Comparison of ENCODE assay signal across 23 cellular contexts in the genomic region with DNA sequence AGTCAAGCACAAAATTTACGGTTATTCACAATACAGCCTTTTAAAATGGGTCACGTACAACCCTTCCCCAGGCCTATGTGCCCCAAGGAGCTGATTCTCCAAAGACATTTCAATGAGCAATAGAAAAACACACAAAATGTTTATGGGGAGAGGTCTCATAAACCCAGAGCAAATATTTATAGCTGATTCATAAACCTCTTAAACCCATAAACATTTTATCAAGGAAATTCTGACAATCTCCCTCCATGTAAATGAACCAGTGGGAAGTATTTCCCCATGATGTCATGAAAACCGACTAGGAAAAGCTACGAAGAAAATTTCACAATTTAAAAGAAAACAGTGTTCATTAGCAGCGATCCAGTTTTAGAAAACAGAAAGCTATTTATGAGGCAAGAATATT. TPM values are rescaled to one million over a fixed set of nuclear protein-coding genes. Genes with fewer than 3 reads are reported as not detected.
DNase-seq lines count a peak whose midpoint lies in the region; ATAC-seq and TF ChIP-seq lines count a peak whose summit lies in the region.
"Had no signal": no experiment of that assay in that cellular context is flagged by ENCODE, and none has a peak within 500 bp of the region (broad histone marks: within the 10 kb centered on the region; RNA-seq: fewer than 3 reads in every experiment).

No MANE protein-coding gene starts in this region.

- H3K4me1 ChIP-seq in vagina (peaks cover 20% of the 10 kb centered on the region), right atrium auricular region (no peaks in the 10 kb centered on the region)

- DNase-seq in natural killer cell (no peak), islet precursor cell (peak; percentile 5), vagina (ENCODE audit: extremely low spot score in 2 of 2) (no peak), right atrium auricular region (ENCODE audit: low spot score) (no peak), NCI-H446 (lab: John Stamatoyannopoulos, UW) (no peak)
- no peak for DNase-seq in natural killer cell treated with Interleukin-12 subunit alpha and Interleukin-12 subunit beta and Interleukin-15 and Interleukin-18, amount 100 ng/mL, for 72 hours (ENCODE audit: low spot score)
- DNase-seq in activated T-helper 2 cell treated with anti-CD3 and anti-CD28 coated beads, Interferon-gamma antibody, Interleukin-2, Interleukin-4, amounts not matched to agents 10 μg/mL and 5 μg/mL and 100 μg/mL, durations not matched to agents 14 hours and 24 hours and 36 hours (ENCODE audit: low spot score), result no peak
- DNase-seq: 8988T; AML-193; CD8-positive, alpha-beta T cell; DMS153; GM23248; H9; NCI-H1105; NCI-H2029 treated with DMSO at 0.1 percent for 48 hours; NCI-H2171; NCI-H345; NCI-H526 treated with DMSO at 0.1 percent for 48 hours; OCI-M1; Right ventricle myocardium superior had no signal

- ATAC-seq in natural killer cell (no peak), HG02610 (IDR thresholded peaks at IDR 0.05; ENCODE audit: unreplicated experiment) (no peak)
- no peak for ATAC-seq in natural killer cell treated with Interleukin-12 subunit alpha and Interleukin-12 subunit beta and Interleukin-15 and Interleukin-18, amount 100 ng/mL, for 72 hours
- ATAC-seq: CD8-positive, alpha-beta T cell had no signal

- no peak overlapping the region for H3K4me3 ChIP-seq in vagina
- no peak overlapping the region for H3K4me3 ChIP-seq in right atrium auricular region
- H3K4me3 ChIP-seq: GM23248 had no signal

- TF ChIP-seq CTCF in natural killer cell (IDR thresholded peaks at IDR 0.05) (no peak), vagina (IDR thresholded peaks at IDR 0.05) (no peak), right atrium auricular region (IDR thresholded peaks at IDR 0.05) (no peak)

- H3K27me3 ChIP-seq in vagina (no peaks in the 10 kb centered on the region), right atrium auricular region (no peaks in the 10 kb centered on the region)

- no peaks in the 10 kb centered on the region for H3K27me3 Mint-ChIP-seq in natural killer cell (ENCODE audit: low read depth in 2 of 2)
- H3K27me3 Mint-ChIP-seq in natural killer cell treated with Interleukin-12 subunit alpha and Interleukin-12 subunit beta and Interleukin-15 and Interleukin-18, amount 100 ng/mL, for 72 hours, result no peaks in the 10 kb centered on the region
- H3K27me3 Mint-ChIP-seq in activated T-helper 2 cell treated with anti-CD3 and anti-CD28 coated beads, Interferon-gamma antibody, Interleukin-2, Interleukin-4, amounts not matched to agents 10 μg/mL and 5 μg/mL and 100 μg/mL, durations not matched to agents 14 hours and 24 hours and 36 hours (ENCODE audit: low read depth), result no peaks in the 10 kb centered on the region

- H3K4me1 Mint-ChIP-seq in natural killer cell, result peaks cover 45 to 55% of the 10 kb centered on the region in 2 donors
- peaks cover 14 to 50% of the 10 kb centered on the region in 2 donors for H3K4me1 Mint-ChIP-seq in natural killer cell treated with Interleukin-12 subunit alpha and Interleukin-12 subunit beta and Interleukin-15 and Interleukin-18, amount 100 ng/mL, for 72 hours (ENCODE audit: low read depth in 2 of 2)
- H3K4me1 Mint-ChIP-seq in activated T-helper 2 cell treated with anti-CD3 and anti-CD28 coated beads, Interferon-gamma antibody, Interleukin-2, Interleukin-4, amounts not matched to agents 10 μg/mL and 5 μg/mL and 100 μg/mL, durations not matched to agents 14 hours and 24 hours and 36 hours (ENCODE audit: low read depth), result peaks cover 7% of the 10 kb centered on the region
- H3K4me1 Mint-ChIP-seq: H9 had no signal

- no peak for TF ChIP-seq POLR2A in vagina (IDR thresholded peaks at IDR 0.05)

- no peak overlapping the region for H3K4me3 Mint-ChIP-seq in natural killer cell
- no peak overlapping the region for H3K4me3 Mint-ChIP-seq in natural killer cell treated with Interleukin-12 subunit alpha and Interleukin-12 subunit beta and Interleukin-15 and Interleukin-18, amount 100 ng/mL, for 72 hours
- no peak overlapping the region for H3K4me3 Mint-ChIP-seq in activated T-helper 2 cell treated with anti-CD3 and anti-CD28 coated beads, Interferon-gamma antibody, Interleukin-2, Interleukin-4, amounts not matched to agents 10 μg/mL and 5 μg/mL and 100 μg/mL, durations not matched to agents 14 hours and 24 hours and 36 hours (ENCODE audit: low read depth)
- H3K4me3 Mint-ChIP-seq: CD8-positive, alpha-beta T cell; H9 had no signal

- intact Hi-C loops in natural killer cell (cut with micrococcal nuclease), result no loop called here
- intact Hi-C loops in activated T-helper 2 cell treated with anti-CD3 and anti-CD28 coated beads, Interferon-gamma antibody, Interleukin-2, Interleukin-4, amounts not matched to agents 10 μg/mL and 5 μg/mL and 100 μg/mL, durations not matched to agents 14 hours and 24 hours and 36 hours (cut with micrococcal nuclease), result no loop called here
- intact Hi-C loops in vagina (cut with DNase I), result no loop called here

- H3K36me3 ChIP-seq in vagina (peaks cover 0 to 2% of the 10 kb centered on the region in 2 donors), right atrium auricular region (no peaks in the 10 kb centered on the region)

- peak overlapping the region; percentile 27 for H3K27ac ChIP-seq in vagina
- H3K27ac ChIP-seq in right atrium auricular region, result no peak overlapping the region
- H3K27ac ChIP-seq: GM23248 had no signal

- H3K9me3 ChIP-seq in vagina (no peaks in the 10 kb centered on the region), right atrium auricular region (no peaks in the 10 kb centered on the region)

- peak overlapping the region; percentile 24 to 77 for H3K27ac Mint-ChIP-seq in natural killer cell
- H3K27ac Mint-ChIP-seq in natural killer cell treated with Interleukin-12 subunit alpha and Interleukin-12 subunit beta and Interleukin-15 and Interleukin-18, amount 100 ng/mL, for 72 hours, result peak overlapping the region in 1 of 2 donors; percentile 62
- H3K27ac Mint-ChIP-seq in activated T-helper 2 cell treated with anti-CD3 and anti-CD28 coated beads, Interferon-gamma antibody, Interleukin-2, Interleukin-4, amounts not matched to agents 10 μg/mL and 5 μg/mL and 100 μg/mL, durations not matched to agents 14 hours and 24 hours and 36 hours, result peak overlapping the region; percentile 49
- H3K27ac Mint-ChIP-seq: CD8-positive, alpha-beta T cell; H9 had no signal

- H3K36me3 Mint-ChIP-seq in natural killer cell, result peaks cover 7% of the 10 kb centered on the region
- peaks cover 11% of the 10 kb centered on the region for H3K36me3 Mint-ChIP-seq in natural killer cell treated with Interleukin-12 subunit alpha and Interleukin-12 subunit beta and Interleukin-15 and Interleukin-18, amount 100 ng/mL, for 72 hours
- peaks cover 88% of the 10 kb centered on the region for H3K36me3 Mint-ChIP-seq in activated T-helper 2 cell treated with anti-CD3 and anti-CD28 coated beads, Interferon-gamma antibody, Interleukin-2, Interleukin-4, amounts not matched to agents 10 μg/mL and 5 μg/mL and 100 μg/mL, durations not matched to agents 14 hours and 24 hours and 36 hours (ENCODE audit: low read depth)

- no peaks in the 10 kb centered on the region for H3K9me3 Mint-ChIP-seq in natural killer cell
- H3K9me3 Mint-ChIP-seq in natural killer cell treated with Interleukin-12 subunit alpha and Interleukin-12 subunit beta and Interleukin-15 and Interleukin-18, amount 100 ng/mL, for 72 hours, result no peaks in the 10 kb centered on the region
- peaks cover 6% of the 10 kb centered on the region for H3K9me3 Mint-ChIP-seq in activated T-helper 2 cell treated with anti-CD3 and anti-CD28 coated beads, Interferon-gamma antibody, Interleukin-2, Interleukin-4, amounts not matched to agents 10 μg/mL and 5 μg/mL and 100 μg/mL, durations not matched to agents 14 hours and 24 hours and 36 hours
- H3K9me3 Mint-ChIP-seq: CD8-positive, alpha-beta T cell had no signal

RNA-seq across cellular contexts. Expression of gene SFMBT2, which starts 36.0 kb away (rescaled TPM):
- 10 to 100 TPM; 50.4 to 70.4 (median 52.2) TPM for total RNA-seq in natural killer cell
- 100 to 1,000 TPM in 1 of 2 donors, 10 to 100 TPM in 1; 94.9 to 101 TPM for total RNA-seq in natural killer cell treated with Interleukin-12 subunit alpha and Interleukin-12 subunit beta and Interleukin-15 and Interleukin-18, amount 100 ng/mL, for 72 hours
- total RNA-seq in activated T-helper 2 cell treated with anti-CD3 and anti-CD28 coated beads, Interferon-gamma antibody, Interleukin-2, Interleukin-4, amounts not matched to agents 10 μg/mL and 5 μg/mL and 100 μg/mL, durations not matched to agents 14 hours and 24 hours and 36 hours, result 27.6 and 27.7 TPM in 2 replicates
- 12.5 TPM for total RNA-seq in vagina
- total RNA-seq in right atrium auricular region, result 1 to 10 TPM; 7.9 TPM
- total RNA-seq: G401, LHCN-M2 had no signal
